Comparison of ENCODE assay signal across 14 cellular contexts in the genomic region with DNA sequence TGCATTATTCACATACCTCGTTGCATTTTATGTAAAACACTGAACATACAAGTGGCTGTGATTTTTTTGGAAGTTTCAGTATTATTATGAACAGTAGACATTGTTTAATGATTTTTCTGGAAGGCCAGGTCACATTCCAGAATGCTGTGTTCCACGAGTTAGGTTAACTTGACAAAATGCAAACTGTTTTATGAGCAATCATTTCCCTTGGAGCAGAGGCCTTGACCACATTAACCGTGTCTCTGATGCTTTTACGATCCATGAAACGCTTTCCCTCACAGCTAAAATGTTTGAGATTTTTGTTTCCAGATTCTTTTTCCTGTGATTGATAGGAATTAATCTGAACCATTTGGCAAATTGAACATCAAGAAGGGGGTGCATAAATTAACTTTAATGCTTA. TPM values are rescaled to one million over a fixed set of nuclear protein-coding genes. Genes with fewer than 3 reads are reported as not detected.
A peak's percentile ranks its signal among the peaks of the same experiment; 100 is the strongest.
DNase-seq lines count a peak whose midpoint lies in the region; ATAC-seq and TF ChIP-seq lines count a peak whose summit lies in the region.
"Had no signal": no experiment of that assay in that cellular context is flagged by ENCODE, and none has a peak within 500 bp of the region (broad histone marks: within the 10 kb centered on the region; RNA-seq: fewer than 3 reads in every experiment).

No MANE protein-coding gene starts in this region.

- DNase-seq in EL (peak; percentile 84), adrenal gland (peak in 1 of 7 donors; percentile 38), fibroblast of peridontal ligament (ENCODE audit: extremely low read depth) (peak; percentile 18), progenitor cell of endocrine pancreas (ENCODE audit: low spot score, unreplicated experiment) (no peak), NCI-H345 (lab: John Stamatoyannopoulos, UW) (no peak), natural killer cell (no peak)
- no peak for DNase-seq in central memory CD4-positive, alpha-beta T cell
- no peak for DNase-seq in stimulated activated naive CD4-positive, alpha-beta T cell (lab: John Stamatoyannopoulos, UW)
- DNase-seq: activated CD4-positive, alpha-beta T cell treated with anti-CD3 and anti-CD28 coated beads, Interleukin-2, amount 10 ng/mL, durations not matched to agents 7 days and 5 days; activated gamma-delta T cell treated with Interleukin-2 at 50 U/mL for 16 hours; CD4-positive, alpha-beta memory T cell; stimulated activated naive CD8-positive, alpha-beta T cell treated with anti-CD3 and anti-CD28 coated beads, Interleukin-15, amount 100 ng/mL, for 72 hours; SW 1271 had no signal

- H3K9me3 Mint-ChIP-seq in progenitor cell of endocrine pancreas (ENCODE audit: low read depth) (no peaks in the 10 kb centered on the region), natural killer cell (no peaks in the 10 kb centered on the region)
- H3K9me3 Mint-ChIP-seq: activated CD4-positive, alpha-beta T cell treated with anti-CD3 and anti-CD28 coated beads, Interleukin-2, amount 10 ng/mL, durations not matched to agents 7 days and 5 days; natural killer cell treated with Interleukin-12 subunit alpha and Interleukin-12 subunit beta and Interleukin-15 and Interleukin-18, amount 100 ng/mL, for 72 hours; stimulated activated naive CD8-positive, alpha-beta T cell treated with anti-CD3 and anti-CD28 coated beads, Interleukin-15, amount 100 ng/mL, for 72 hours had no signal

- no peak for TF ChIP-seq POLR2A in adrenal gland (IDR thresholded peaks at IDR 0.05)

- H3K4me1 ChIP-seq in adrenal gland (replicated peaks in 1 of 2) = peaks cover 48 to 82% of the 10 kb centered on the region in 2 donors

- intact Hi-C loops in adrenal gland (cut with DNase I) = no loop called here
- intact Hi-C loops in natural killer cell (cut with micrococcal nuclease) = no loop called here

- peak overlapping the region in 4 of 5 donors; percentile 33 to 73 (median 52) for H3K27ac ChIP-seq in adrenal gland

- no peaks in the 10 kb centered on the region for H3K27me3 ChIP-seq in adrenal gland

- H3K27me3 Mint-ChIP-seq in progenitor cell of endocrine pancreas (no peaks in the 10 kb centered on the region), natural killer cell (ENCODE audit: low read depth in 2 of 2) (no peaks in the 10 kb centered on the region)
- H3K27me3 Mint-ChIP-seq: activated CD4-positive, alpha-beta T cell treated with anti-CD3 and anti-CD28 coated beads, Interleukin-2, amount 10 ng/mL, durations not matched to agents 7 days and 5 days; CD4-positive, alpha-beta memory T cell; natural killer cell treated with Interleukin-12 subunit alpha and Interleukin-12 subunit beta and Interleukin-15 and Interleukin-18, amount 100 ng/mL, for 72 hours; stimulated activated naive CD8-positive, alpha-beta T cell treated with anti-CD3 and anti-CD28 coated beads, Interleukin-15, amount 100 ng/mL, for 72 hours had no signal

- H3K4me3 ChIP-seq in adrenal gland = no peak overlapping the region

- peaks cover 0 to 13% of the 10 kb centered on the region in 2 donors for H3K36me3 ChIP-seq in adrenal gland (replicated peaks in 1 of 2)

- H3K9me3 ChIP-seq in adrenal gland (replicated peaks in 1 of 3) = no peaks in the 10 kb centered on the region

- TF ChIP-seq CTCF in adrenal gland (IDR thresholded peaks at IDR 0.05) = no peak
- TF ChIP-seq CTCF in progenitor cell of endocrine pancreas (IDR thresholded peaks at IDR 0.05; ENCODE audit: unreplicated experiment) = no peak
- TF ChIP-seq CTCF in natural killer cell (IDR thresholded peaks at IDR 0.05) = no peak

- WGBS in adrenal gland, 4 donors = 21 to 38% (median 32%) methylated on average over 5 of the region's 5 CpGs

- ATAC-seq in natural killer cell = no peak
- ATAC-seq: natural killer cell treated with Interleukin-12 subunit alpha and Interleukin-12 subunit beta and Interleukin-15 and Interleukin-18, amount 100 ng/mL, for 72 hours; stimulated activated naive CD8-positive, alpha-beta T cell treated with anti-CD3 and anti-CD28 coated beads, Interleukin-15, amount 100 ng/mL, for 72 hours had no signal

- H3K36me3 Mint-ChIP-seq in progenitor cell of endocrine pancreas (ENCODE audit: insufficient read depth) = peaks cover 21% of the 10 kb centered on the region
- H3K36me3 Mint-ChIP-seq in natural killer cell = no peaks in the 10 kb centered on the region

- H3K4me3 Mint-ChIP-seq in progenitor cell of endocrine pancreas (ENCODE audit: low read depth) (no peak overlapping the region), natural killer cell (no peak overlapping the region)
- H3K4me3 Mint-ChIP-seq: activated CD4-positive, alpha-beta T cell treated with anti-CD3 and anti-CD28 coated beads, Interleukin-2, amount 10 ng/mL, durations not matched to agents 7 days and 5 days; natural killer cell treated with Interleukin-12 subunit alpha and Interleukin-12 subunit beta and Interleukin-15 and Interleukin-18, amount 100 ng/mL, for 72 hours; stimulated activated naive CD8-positive, alpha-beta T cell treated with anti-CD3 and anti-CD28 coated beads, Interleukin-15, amount 100 ng/mL, for 72 hours had no signal

- H3K4me1 Mint-ChIP-seq in progenitor cell of endocrine pancreas (ENCODE audit: low read depth) (peaks cover 25% of the 10 kb centered on the region), natural killer cell (peaks cover 58 to 59% of the 10 kb centered on the region in 2 donors)

- H3K27ac Mint-ChIP-seq in progenitor cell of endocrine pancreas (peak overlapping the region; percentile 42), natural killer cell (peak overlapping the region in 1 of 2 donors; percentile 41)
- H3K27ac Mint-ChIP-seq: activated CD4-positive, alpha-beta T cell treated with anti-CD3 and anti-CD28 coated beads, Interleukin-2, amount 10 ng/mL, durations not matched to agents 7 days and 5 days had no signal

RNA-seq across cellular contexts. Expression of gene MBNL2, which starts 57.8 kb away (rescaled TPM):
- total RNA-seq in adrenal gland (100 to 1,000 TPM; 102 to 250 (median 163) TPM), progenitor cell of endocrine pancreas (51.3 and 51.4 TPM in 2 replicates), natural killer cell (10 to 100 TPM; 30.9 to 38.3 (median 33.1) TPM)
- 100 to 1,000 TPM in 1 of 3 donors, 10 to 100 TPM in 2; 29.2 to 119 (median 40.2) TPM for polyA plus RNA-seq in adrenal gland

Comparison
In these comparisons a context has a peak if more than half of its experiments do, and no peak if none do; other contexts are left out.
1. DNase-seq: peak in EL (single experiment) and fibroblast of peridontal ligament (single experiment); none in progenitor cell of endocrine pancreas (single experiment), central memory CD4-positive, alpha-beta T cell (single experiment), stimulated activated naive CD4-positive, alpha-beta T cell (0 of 6), NCI-H345 (single experiment) and natural killer cell (single experiment).